Comparison of ENCODE assay signal across 22 cellular contexts in the genomic region with DNA sequence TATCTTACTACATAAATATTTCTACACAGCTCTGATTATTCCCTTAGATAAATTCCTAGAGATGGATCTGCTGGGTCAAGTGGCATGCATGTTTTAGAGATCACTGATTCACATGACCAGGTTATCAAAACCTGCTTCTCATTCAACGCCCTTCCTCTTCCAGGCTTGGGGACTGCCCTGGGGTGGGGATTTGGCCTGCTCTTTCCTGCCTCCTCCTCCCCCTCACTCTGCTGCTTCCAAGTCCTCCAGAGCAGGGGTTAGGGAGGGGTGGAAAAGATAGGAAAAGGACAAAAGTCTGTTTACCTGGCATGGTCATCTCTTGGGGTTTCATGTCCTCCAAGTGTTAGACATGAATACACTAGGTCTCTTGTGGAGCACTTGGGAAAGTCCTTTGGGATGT.
"Had no signal": no experiment of that assay in that cellular context is flagged by ENCODE, and none has a peak within 500 bp of the region (broad histone marks: within the 10 kb centered on the region; RNA-seq: fewer than 3 reads in every experiment).

No MANE protein-coding gene starts in this region.

- H3K4me1 ChIP-seq: parathyroid adenoma, psoas muscle, transverse colon, upper lobe of left lung had no signal

- H3K27ac ChIP-seq: parathyroid adenoma, psoas muscle, stomach, testis, thyroid gland, transverse colon, upper lobe of left lung, vagina had no signal

- H3K27me3 ChIP-seq: stomach, testis, thyroid gland, transverse colon, upper lobe of left lung, vagina had no signal

- H3K36me3 ChIP-seq: stomach, thyroid gland, transverse colon, upper lobe of left lung, vagina had no signal

- H3K9me3 ChIP-seq: psoas muscle, stomach, testis, thyroid gland, transverse colon, upper lobe of left lung, vagina had no signal

- H3K4me3 ChIP-seq: lung, psoas muscle, skin epidermis, stomach, testis, thyroid gland, transverse colon, upper lobe of left lung, vagina had no signal

- ATAC-seq: left lobe of liver; naive thymus-derived CD8-positive, alpha-beta T cell; psoas muscle; sciatic nerve; stimulated activated naive CD8-positive, alpha-beta T cell treated with anti-CD3 and anti-CD28 coated beads, Interleukin-15, Interleukin-2, amounts not matched to agents 100 U/mL and 50 U/mL, for 24 hours had no signal

- DNase-seq: kidney glomerular epithelial cell; left cardiac atrium; naive thymus-derived CD8-positive, alpha-beta T cell; occipital lobe; psoas muscle; stimulated activated CD4-positive, alpha-beta T cell treated with anti-CD3 and anti-CD28 coated beads, Interleukin-12 subunit alpha, Interleukin-12 subunit beta, amount 100 ng/mL, for 4 hours; stimulated activated CD4-positive, alpha-beta T cell treated with anti-CD3 and anti-CD28 coated beads, Interleukin-15, amount 100 ng/mL, for 24 hours; stimulated activated CD4-positive, alpha-beta T cell treated with anti-CD3 and anti-CD28 coated beads, Interleukin-2, amount 100 ng/mL, for 24 hours; stimulated activated CD4-positive, alpha-beta T cell treated with anti-CD3 and anti-CD28 coated beads, Interleukin-4, amount 100 ng/mL, for 1 hour; stimulated activated naive B cell treated with anti-CD40 and anti-IgM and Interleukin-4, amounts not matched to agents 10 μg/mL and 1 μg/mL and 100 μg/mL, for 72 hours; stimulated activated naive CD8-positive, alpha-beta T cell treated with anti-CD3 and anti-CD28 coated beads, Interleukin-15, Interleukin-2, amounts not matched to agents 100 U/mL and 50 U/mL, for 24 hours; stomach; testis; thyroid gland; transverse colon had no signal
